14 cellular contexts compared by ENCODE assay signal in genomic region chr1:17161137-17161700, GRCh38. TPM values are rescaled to one million over a fixed set of nuclear protein-coding genes. Genes with fewer than 3 reads are reported as not detected.
DNase-seq lines count a peak whose midpoint lies in the region; ATAC-seq and TF ChIP-seq lines count a peak whose summit lies in the region.
"Had no signal": no experiment of that assay in that cellular context is flagged by ENCODE, and none has a peak within 500 bp of the region (broad histone marks: within the 10 kb centered on the region; RNA-seq: fewer than 3 reads in every experiment).

No MANE protein-coding gene starts in this region.

- no peak for TF ChIP-seq CTCF in GM12864 (IDR thresholded peaks at IDR 0.05; ENCODE audit: low read depth, low read length, missing control alignments)
- TF ChIP-seq CTCF in RWPE2 (IDR thresholded peaks at IDR 0.05; ENCODE audit: poor library complexity, severe bottlenecking), result no peak

- ATAC-seq in RWPE2 (ENCODE audit: low read depth) (no peak), GM18867 (IDR thresholded peaks at IDR 0.05; ENCODE audit: unreplicated experiment) (no peak), HG02642 (IDR thresholded peaks at IDR 0.05; ENCODE audit: poor library complexity, unreplicated experiment) (no peak)
- ATAC-seq: body of pancreas; left lung; natural killer cell treated with Interleukin-12 subunit alpha and Interleukin-12 subunit beta and Interleukin-15 and Interleukin-18, amount 100 ng/mL, for 72 hours had no signal

- DNase-seq in GM12864 (ENCODE audit: low read depth) (peak; percentile 21), HT1080 (ENCODE audit: low read depth) (peak; percentile 51), RWPE2 (ENCODE audit: low spot score) (no peak), iris pigment epithelial cell (ENCODE audit: low read depth) (peak; percentile 41), globus pallidus (ENCODE audit: low spot score) (no peak)
- DNase-seq: body of pancreas, NCI-H1048 had no signal

- no peaks in the 10 kb centered on the region for H3K27me3 ChIP-seq in RWPE2 (ENCODE audit: insufficient read depth, poor library complexity, severe bottlenecking)
- H3K27me3 ChIP-seq: body of pancreas, SJCRH30 had no signal

- H3K4me1 ChIP-seq in RWPE2 (ENCODE audit: insufficient read depth, poor library complexity, severe bottlenecking), result peaks cover 6% of the 10 kb centered on the region
- H3K4me1 ChIP-seq: body of pancreas, left lung had no signal

- H3K36me3 ChIP-seq in RWPE2 (ENCODE audit: low read depth), result no peaks in the 10 kb centered on the region
- H3K36me3 ChIP-seq: left lung, SJCRH30 had no signal

- H3K4me3 ChIP-seq in GM12864 (ENCODE audit: low read depth, low read length) (no peak overlapping the region), RWPE2 (ENCODE audit: severe bottlenecking) (no peak overlapping the region)
- H3K4me3 ChIP-seq: body of pancreas, left lung, SJCRH30 had no signal

- no peaks in the 10 kb centered on the region for H3K9me3 ChIP-seq in RWPE2 (ENCODE audit: severe bottlenecking)
- H3K9me3 ChIP-seq: body of pancreas had no signal

- H3K27ac ChIP-seq in RWPE2 (ENCODE audit: poor library complexity, severe bottlenecking), result peak overlapping the region; percentile 64
- H3K27ac ChIP-seq: body of pancreas, left lung, SJCRH30 had no signal

RNA-seq across cellular contexts. Expression of gene PADI2, which starts 42.0 kb away (rescaled TPM):
- not detected in 2 replicates for total RNA-seq in HT1080 (2014; rRNA removed; shearing (Covaris generic))
- 0.07 and 0.09 TPM in 2 replicates for polyA plus RNA-seq in HT1080 (2015; cell fraction: cytosol; rRNA removed)
- 0.16 TPM in 1 of 2 replicates, not detected in the other for polyA plus RNA-seq in HT1080 (2015; cell fraction: nucleus; rRNA removed)
- total RNA-seq: CD4-positive, CD25-positive, alpha-beta regulatory T cell; natural killer cell treated with Interleukin-12 subunit alpha and Interleukin-12 subunit beta and Interleukin-15 and Interleukin-18, amount 100 ng/mL, for 72 hours had no signal

RNA-seq across cellular contexts. Expression of gene PADI1, which starts 43.7 kb away (rescaled TPM):
- 0.47 and 0.66 TPM in 2 replicates for total RNA-seq in HT1080 (2014; rRNA removed; shearing (Covaris generic))
- polyA plus RNA-seq in HT1080 (2015; cell fraction: cytosol; rRNA removed), result 1.5 TPM in 2 replicates
- polyA plus RNA-seq in HT1080 (2015; cell fraction: nucleus; rRNA removed), result 3.3 and 3.9 TPM in 2 replicates
- total RNA-seq: body of pancreas; CD4-positive, CD25-positive, alpha-beta regulatory T cell; left lung; natural killer cell treated with Interleukin-12 subunit alpha and Interleukin-12 subunit beta and Interleukin-15 and Interleukin-18, amount 100 ng/mL, for 72 hours; subcutaneous adipose tissue had no signal
- polyA plus RNA-seq: CD4-positive, CD25-positive, alpha-beta regulatory T cell had no signal

Comparison
In these comparisons a context has a peak if more than half of its experiments do, and no peak if none do; other contexts are left out.
1. DNase-seq: peak in GM12864 (single experiment), HT1080 (single experiment) and iris pigment epithelial cell (single experiment); none in RWPE2 (single experiment) and globus pallidus (single experiment).